In the genomic region with DNA sequence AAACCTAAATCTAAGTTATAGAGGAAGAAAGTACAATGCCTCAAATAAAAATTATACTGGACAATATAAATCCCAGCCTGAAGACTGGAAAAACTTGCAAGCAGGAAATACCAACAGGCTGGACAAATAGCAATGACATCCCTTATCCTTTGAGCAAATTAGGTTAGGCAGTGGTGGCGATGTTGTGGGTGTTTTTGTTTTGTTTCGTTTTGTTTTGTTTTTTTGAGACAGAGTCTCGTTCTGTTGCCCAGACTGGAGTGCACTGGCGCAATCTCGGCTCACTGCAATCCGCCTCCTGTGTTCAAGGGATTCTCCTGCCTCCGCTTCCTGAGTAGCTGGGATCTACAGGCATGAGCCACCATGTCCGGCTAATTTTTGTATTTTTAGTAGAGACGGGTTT, we compare ENCODE assay signal across 1 cellular context.
TF ChIP-seq lines count a peak whose summit lies in the region.

No MANE protein-coding gene starts in this region.

TF ChIP-seq in GM12878, 131 proteins besides CTCF, POLR2A, EP300 and RAD21:
- TF ChIP-seq EED (IDR thresholded peaks at IDR 0.05; ENCODE audit: low read depth) (0 out of 2 replicates have a peak, but pooled peaks have one; percentile 45), BMI1 (IDR thresholded peaks at IDR 0.05; ENCODE audit: borderline replicate concordance) (peak; percentile 66), IKZF1 (conservative IDR thresholded peaks at IDR 0.05) (peak; percentile 33; the same call in 1 of the 2 replicates), JUND (IDR thresholded peaks at IDR 0.05; ENCODE audit: low read depth, low read length) (no peak)
